In genomic region chr9:85185486-85186217, GRCh38 we compare ENCODE assay signal across 26 cellular contexts.
DNase-seq lines count a peak whose midpoint lies in the region; ATAC-seq, FAIRE-seq and TF ChIP-seq lines count a peak whose summit lies in the region.
"Had no signal": no experiment of that assay in that cellular context is flagged by ENCODE, and none has a peak within 500 bp of the region (broad histone marks: within the 10 kb centered on the region; RNA-seq: fewer than 3 reads in every experiment).

No MANE protein-coding gene starts in this region.

- H3K9me3 ChIP-seq in astrocyte (ENCODE audit: insufficient read depth, low read depth, low read length) (no peaks in the 10 kb centered on the region), keratinocyte (ENCODE audit: control insufficient read depth, low read depth, low read length) (no peaks in the 10 kb centered on the region)
- H3K9me3 ChIP-seq: BE2C; BLaER1 treated with 17β-estradiol and CSF1 and Interleukin-3, amounts not matched to agents 10 nM and 100 nM; HAP-1 had no signal

- TF ChIP-seq CTCF in astrocyte (IDR thresholded peaks at IDR 0.05; ENCODE audit: insufficient read depth, low read depth, low read length) (no peak), bronchial epithelial cell (IDR thresholded peaks at IDR 0.05; ENCODE audit: insufficient read depth, low read length, severe bottlenecking) (no peak), keratinocyte (optimal IDR thresholded peaks at IDR 0.05 in 1 of 3, IDR thresholded peaks at IDR 0.05 in 1 of 3, conservative IDR thresholded peaks at IDR 0.05 in 1 of 3; ENCODE audit: extremely low read depth in 1 of 3, insufficient read depth in 2 of 3, low read length in 3 of 3) (no peak)

- dilution Hi-C loops in keratinocyte (cut with MboI; ENCODE audit: extremely low pct_ligation_motif_present, low sequenced_read_pairs) = no loop called here

- no peak for FAIRE-seq in astrocyte (lab: Jason Lieb, UNC)
- FAIRE-seq in bronchial epithelial cell (lab: Jason Lieb, UNC) = no peak
- peak; percentile 62 for FAIRE-seq in keratinocyte (lab: Jason Lieb, UNC)
- FAIRE-seq: A204.1, GM12891, GM18507, H54 had no signal

- H4K20me1 ChIP-seq in astrocyte (ENCODE audit: insufficient read depth, low read length) (no peaks in the 10 kb centered on the region), keratinocyte (ENCODE audit: control insufficient read depth, extremely low read depth, insufficient read depth, low read length) (no peaks in the 10 kb centered on the region)
- H4K20me1 ChIP-seq: BLaER1 treated with 17β-estradiol and CSF1 and Interleukin-3, amounts not matched to agents 10 nM and 100 nM had no signal

- no peak overlapping the region for H3K4me3 Mint-ChIP-seq in astrocyte (ENCODE audit: unreplicated experiment)
- H3K4me3 Mint-ChIP-seq in activated CD8-positive, alpha-beta memory T cell treated with anti-CD3 and anti-CD28 coated beads, Interleukin-2, amount 10 ng/mL, durations not matched to agents 7 days and 5 days = no peak overlapping the region
- H3K4me3 Mint-ChIP-seq: CD14-positive monocyte; CD4-positive, alpha-beta T cell; CD8-positive, alpha-beta memory T cell; GM23338; HFFc6 had no signal

- no peak overlapping the region for H3K27ac Mint-ChIP-seq in astrocyte (ENCODE audit: unreplicated experiment)
- H3K27ac Mint-ChIP-seq in activated CD8-positive, alpha-beta memory T cell treated with anti-CD3 and anti-CD28 coated beads, Interleukin-2, amount 10 ng/mL, durations not matched to agents 7 days and 5 days = no peak overlapping the region
- H3K27ac Mint-ChIP-seq: CD14-positive monocyte; CD4-positive, alpha-beta T cell; CD8-positive, alpha-beta memory T cell; GM23338; HFFc6 had no signal

- CTCF ChIA-PET in activated CD8-positive, alpha-beta memory T cell treated with anti-CD3 and anti-CD28 coated beads, Interleukin-2, amount 10 ng/mL, durations not matched to agents 7 days and 5 days (lab: Charles Lee) = no interaction called here

- H3K4me3 ChIP-seq in astrocyte (ENCODE audit: insufficient read depth, low read depth, low read length) (no peak overlapping the region), bronchial epithelial cell (ENCODE audit: low read depth, low read length) (no peak overlapping the region), keratinocyte (ENCODE audit: control insufficient read depth in 2 of 3, extremely low read depth in 1 of 3, insufficient read depth in 2 of 3, low read depth in 1 of 3, low read length in 3 of 3) (no peak overlapping the region)
- H3K4me3 ChIP-seq: BLaER1 treated with 17β-estradiol and CSF1 and Interleukin-3, amounts not matched to agents 10 nM and 100 nM; GM23338; HAP-1 had no signal

- H2AFZ ChIP-seq in astrocyte (ENCODE audit: low read depth, low read length) (no peak overlapping the region), keratinocyte (ENCODE audit: control insufficient read depth, low read length) (no peak overlapping the region)
- H2AFZ ChIP-seq: GM23338 had no signal

- DNase-seq in COLO829 (ENCODE audit: low spot score) (peak; percentile 73), astrocyte (ENCODE audit: low read depth) (peak; percentile 10), bronchial epithelial cell (ENCODE audit: low read depth) (peak; percentile 25), keratinocyte (ENCODE audit: low read depth, low spot score) (no peak), NCI-H2227 treated with DMSO at 0.1 percent for 48 hours (lab: John Stamatoyannopoulos, UW) (no peak), left lobe of liver (ENCODE audit: low spot score) (no peak)
- no peak for DNase-seq in activated CD8-positive, alpha-beta memory T cell treated with anti-CD3 and anti-CD28 coated beads for 24 hours
- no peak for DNase-seq in activated CD8-positive, alpha-beta memory T cell treated with anti-CD3 and anti-CD28 coated beads, Interleukin-2, amount 10 ng/mL, durations not matched to agents 7 days and 5 days
- DNase-seq: BE2C; Calu3; CD4-positive, alpha-beta T cell; CD8-positive, alpha-beta memory T cell; COR-L47; DMS53; DMS79 treated with DMSO at 0.1 percent for 48 hours; GF-D8; HFFc6 had no signal

- H3K4me1 ChIP-seq in astrocyte (ENCODE audit: insufficient read depth, low read length) (no peaks in the 10 kb centered on the region), keratinocyte (ENCODE audit: control insufficient read depth, extremely low read depth, insufficient read depth, low read length) (peaks cover 24% of the 10 kb centered on the region)
- H3K4me1 ChIP-seq: BE2C, HAP-1 had no signal

- H3K36me3 ChIP-seq in astrocyte (ENCODE audit: insufficient read depth, low read length) (no peaks in the 10 kb centered on the region), bronchial epithelial cell (ENCODE audit: control insufficient read depth, insufficient read depth, low read length) (no peaks in the 10 kb centered on the region), keratinocyte (ENCODE audit: control insufficient read depth in 2 of 2, extremely low read depth in 1 of 2, insufficient read depth in 2 of 2, low read length in 2 of 2) (no peaks in the 10 kb centered on the region)
- H3K36me3 ChIP-seq: BE2C; BLaER1 treated with 17β-estradiol and CSF1 and Interleukin-3, amounts not matched to agents 10 nM and 100 nM; HAP-1 had no signal

- H3K27me3 Mint-ChIP-seq in astrocyte (ENCODE audit: low read depth, unreplicated experiment) = peaks cover 3% of the 10 kb centered on the region
- no peaks in the 10 kb centered on the region for H3K27me3 Mint-ChIP-seq in activated CD8-positive, alpha-beta memory T cell treated with anti-CD3 and anti-CD28 coated beads, Interleukin-2, amount 10 ng/mL, durations not matched to agents 7 days and 5 days

- H3K9ac ChIP-seq in astrocyte (ENCODE audit: low read length) (no peak overlapping the region), keratinocyte (ENCODE audit: control insufficient read depth, extremely low read depth, insufficient read depth, low read length) (no peak overlapping the region)
- H3K9ac ChIP-seq: BLaER1 treated with 17β-estradiol and CSF1 and Interleukin-3, amounts not matched to agents 10 nM and 100 nM had no signal

- H3K4me2 ChIP-seq in astrocyte (ENCODE audit: low read length) = no peak overlapping the region
- no peak overlapping the region for H3K4me2 ChIP-seq in keratinocyte (ENCODE audit: control insufficient read depth, extremely low read depth, insufficient read depth, low read depth, low read length)
- H3K4me2 ChIP-seq: BLaER1 treated with 17β-estradiol and CSF1 and Interleukin-3, amounts not matched to agents 10 nM and 100 nM; GM23338 had no signal

- no peaks in the 10 kb centered on the region for H3K9me1 ChIP-seq in keratinocyte (ENCODE audit: control insufficient read depth, extremely low read depth, insufficient read depth, low read length)

- no peak for ATAC-seq in activated CD8-positive, alpha-beta memory T cell treated with anti-CD3 and anti-CD28 coated beads, Interleukin-2, amount 10 ng/mL, durations not matched to agents 7 days and 5 days
- no peak for ATAC-seq in left lobe of liver
- ATAC-seq: GM23338 had no signal

- no peak overlapping the region for H3K27ac ChIP-seq in astrocyte (ENCODE audit: low read depth, low read length)
- H3K27ac ChIP-seq in keratinocyte (ENCODE audit: control insufficient read depth, insufficient read depth, low read length) = no peak overlapping the region
- H3K27ac ChIP-seq: 22Rv1; BLaER1 treated with 17β-estradiol and CSF1 and Interleukin-3, amounts not matched to agents 10 nM and 100 nM had no signal

- H3K4me1 Mint-ChIP-seq in astrocyte (ENCODE audit: low read depth, unreplicated experiment) = peaks cover 7% of the 10 kb centered on the region
- peaks cover 3% of the 10 kb centered on the region for H3K4me1 Mint-ChIP-seq in activated CD8-positive, alpha-beta memory T cell treated with anti-CD3 and anti-CD28 coated beads, Interleukin-2, amount 10 ng/mL, durations not matched to agents 7 days and 5 days
- H3K4me1 Mint-ChIP-seq: CD14-positive monocyte; CD8-positive, alpha-beta memory T cell; GM23338 had no signal

- H3K36me3 Mint-ChIP-seq in astrocyte (ENCODE audit: low read depth, unreplicated experiment) = no peaks in the 10 kb centered on the region
- no peaks in the 10 kb centered on the region for H3K36me3 Mint-ChIP-seq in activated CD8-positive, alpha-beta memory T cell treated with anti-CD3 and anti-CD28 coated beads, Interleukin-2, amount 10 ng/mL, durations not matched to agents 7 days and 5 days
- H3K36me3 Mint-ChIP-seq: CD14-positive monocyte; CD8-positive, alpha-beta memory T cell had no signal

- H3K27me3 ChIP-seq in astrocyte (ENCODE audit: insufficient read depth, low read length) (no peaks in the 10 kb centered on the region), bronchial epithelial cell (ENCODE audit: control insufficient read depth, insufficient read depth, low read length) (no peaks in the 10 kb centered on the region), keratinocyte (ENCODE audit: control insufficient read depth, extremely low read depth, insufficient read depth, low read length) (no peaks in the 10 kb centered on the region)
- H3K27me3 ChIP-seq: BE2C; BLaER1 treated with 17β-estradiol and CSF1 and Interleukin-3, amounts not matched to agents 10 nM and 100 nM had no signal

- H3K9me3 Mint-ChIP-seq in astrocyte (ENCODE audit: unreplicated experiment) = no peaks in the 10 kb centered on the region
- H3K9me3 Mint-ChIP-seq in activated CD8-positive, alpha-beta memory T cell treated with anti-CD3 and anti-CD28 coated beads, Interleukin-2, amount 10 ng/mL, durations not matched to agents 7 days and 5 days (ENCODE audit: low read depth) = no peaks in the 10 kb centered on the region
- H3K9me3 Mint-ChIP-seq: CD4-positive, alpha-beta T cell; GM23338 had no signal

- H3K79me2 ChIP-seq in astrocyte (ENCODE audit: insufficient read depth, low read length) = no peaks in the 10 kb centered on the region
- no peaks in the 10 kb centered on the region for H3K79me2 ChIP-seq in keratinocyte (ENCODE audit: control insufficient read depth, insufficient read depth, low read length)

Comparison
In these comparisons a context has a peak if more than half of its experiments do, and no peak if none do; other contexts are left out.
1. DNase-seq: peak in COLO829 (single experiment), astrocyte (single experiment) and bronchial epithelial cell (single experiment); none in keratinocyte (single experiment), activated CD8-positive, alpha-beta memory T cell treated with anti-CD3 and anti-CD28 coated beads for 24 hours (single experiment), NCI-H2227 treated with DMSO at 0.1 percent for 48 hours (single experiment), activated CD8-positive, alpha-beta memory T cell treated with anti-CD3 and anti-CD28 coated beads, Interleukin-2, amount 10 ng/mL, durations not matched to agents 7 days and 5 days (single experiment) and left lobe of liver (single experiment).